ENCODE assay signal across 35 cellular contexts in the genomic region with DNA sequence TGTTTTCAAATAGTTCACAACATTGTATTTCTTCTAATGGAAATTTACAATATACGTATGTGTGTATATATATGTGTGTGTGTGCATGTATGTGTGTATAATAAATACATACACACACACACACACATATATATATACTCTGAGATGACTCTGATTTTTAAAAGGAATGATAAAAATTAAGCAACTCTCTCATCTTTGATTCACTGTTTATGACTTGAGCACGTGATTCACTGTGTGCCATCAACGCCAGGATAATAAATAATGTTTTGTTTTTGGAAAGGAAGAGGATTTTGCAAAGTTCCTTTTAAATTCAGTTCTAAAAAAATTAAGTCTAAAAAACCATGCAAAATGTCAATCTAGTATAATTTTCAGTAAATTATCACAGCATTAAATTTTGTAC.
"Had no signal": no experiment of that assay in that cellular context is flagged by ENCODE, and none has a peak within 500 bp of the region (broad histone marks: within the 10 kb centered on the region; RNA-seq: fewer than 3 reads in every experiment).

No MANE protein-coding gene starts in this region.

- H3K4me3 ChIP-seq: MG63 had no signal

- H3K9me3 ChIP-seq: MG63 had no signal

- H3K27me3 ChIP-seq: MG63 had no signal

- DNase-seq: Karpas-422, Kasumi-1, MG63, MM.1S, MV-4-11, NCI-H1048, NCI-H1092, NCI-H1092 treated with DMSO at 0.1 percent for 48 hours, NCI-H1105, NCI-H1105 treated with DMSO at 0.1 percent for 48 hours, NCI-H1417, NCI-H1417 treated with DMSO at 0.1 percent for 48 hours, NCI-H1436, NCI-H1436 treated with DMSO at 0.1 percent for 48 hours, NCI-H146, NCI-H1694, NCI-H1694 treated with DMSO at 0.1 percent for 48 hours, NCI-H187, NCI-H187 treated with DMSO at 0.1 percent for 48 hours, NCI-H1930, NCI-H2029, NCI-H2029 treated with DMSO at 0.1 percent for 48 hours, NCI-H2081, NCI-H2081 treated with DMSO at 0.1 percent for 48 hours, NCI-H2107, NCI-H2171, NCI-H2171 treated with DMSO at 0.1 percent for 48 hours, NCI-H226, NCI-H345, NCI-H446, NCI-H446 treated with DMSO at 0.1 percent for 48 hours, NCI-H510A, NCI-H510A treated with DMSO at 0.1 percent for 48 hours, NCI-H524, NCI-H524 treated with DMSO at 0.1 percent for 48 hours had no signal
